Comparison of ENCODE assay signal across 10 cellular contexts in genomic region chr22:40009231-40009769, GRCh38. TPM values are rescaled to one million over a fixed set of nuclear protein-coding genes. Genes with fewer than 3 reads are reported as not detected.
DNase-seq lines count a peak whose midpoint lies in the region; ATAC-seq and TF ChIP-seq lines count a peak whose summit lies in the region.
"Had no signal": no experiment of that assay in that cellular context is flagged by ENCODE, and none has a peak within 500 bp of the region (broad histone marks: within the 10 kb centered on the region; RNA-seq: fewer than 3 reads in every experiment).

No MANE protein-coding gene starts in this region.

- H2AFZ ChIP-seq in H9 (ENCODE audit: low read length), result no peak overlapping the region

- DNase-seq in H9 (peak; percentile 81), NCI-H510A treated with DMSO at 0.1 percent for 48 hours (lab: John Stamatoyannopoulos, UW) (peak; percentile 44), breast epithelium (ENCODE audit: low spot score in 2 of 2) (no peak), natural killer cell (no peak), UCSD-AML1 (lab: John Stamatoyannopoulos, UW; ENCODE audit: unreplicated experiment) (no peak), cerebellar cortex (ENCODE audit: low spot score) (no peak)
- DNase-seq: activated CD8-positive, alpha-beta memory T cell treated with anti-CD3 and anti-CD28 coated beads, Interleukin-2, amount 10 ng/mL, durations not matched to agents 7 days and 5 days; OCI-M1 had no signal

- ATAC-seq in natural killer cell (peak; percentile 21 to 73 (median 66)), HG02970 (IDR thresholded peaks at IDR 0.05; ENCODE audit: low FRiP score, unreplicated experiment) (no peak), GM18502 (IDR thresholded peaks at IDR 0.05; ENCODE audit: poor library complexity, unreplicated experiment) (no peak)
- ATAC-seq: activated CD8-positive, alpha-beta memory T cell treated with anti-CD3 and anti-CD28 coated beads, Interleukin-2, amount 10 ng/mL, durations not matched to agents 7 days and 5 days had no signal

- no peak overlapping the region for H2BK5ac ChIP-seq in H9 (ENCODE audit: insufficient read length, low read length)

- H2BK20ac ChIP-seq in H9 (ENCODE audit: low read depth, low read length, poor library complexity, severe bottlenecking), result no peak overlapping the region

- H4K5ac ChIP-seq in H9 (ENCODE audit: insufficient read length, low read depth, low read length), result no peak overlapping the region

- H2BK12ac ChIP-seq in H9 (ENCODE audit: insufficient read length, low read depth, low read length), result no peak overlapping the region

- peaks cover 7% of the 10 kb centered on the region for H3K79me1 ChIP-seq in H9 (ENCODE audit: insufficient read depth, low read depth, low read length, poor library complexity, severe bottlenecking)

- peak overlapping the region; percentile 4 for H3K4me2 ChIP-seq in H9 (ENCODE audit: insufficient read depth, insufficient read length, low read length)

- H2AK5ac ChIP-seq in H9 (ENCODE audit: insufficient read length, low read length), result no peak overlapping the region

- no peak for TF ChIP-seq POLR2A in breast epithelium (IDR thresholded peaks at IDR 0.05)

- H3K27ac Mint-ChIP-seq in H9 (peak overlapping the region; percentile 25 to 90 (median 88); a peak in 5 of 7 replicates), natural killer cell (peak overlapping the region in 1 of 2 donors; percentile 19)
- H3K27ac Mint-ChIP-seq: activated CD8-positive, alpha-beta memory T cell treated with anti-CD3 and anti-CD28 coated beads, Interleukin-2, amount 10 ng/mL, durations not matched to agents 7 days and 5 days had no signal

- no peaks in the 10 kb centered on the region; a peak in 1 of 5 replicates for H3K9me3 Mint-ChIP-seq in H9
- no peaks in the 10 kb centered on the region for H3K9me3 Mint-ChIP-seq in natural killer cell

- no peak overlapping the region for H3K9ac ChIP-seq in H9 (ENCODE audit: extremely low read depth, insufficient read length, low read length)

- WGBS in H9 (ENCODE audit: extremely low coverage, insufficient read length, low lambda C conversion rate), result no CpG with 5 or more reads among the region's 12 CpGs

- peaks cover 0 to 6% (median 5%) of the 10 kb centered on the region in 3 experiments; a peak in 5 of 7 replicates for H3K36me3 Mint-ChIP-seq in H9 (ENCODE audit: insufficient read depth in 1 of 3, low read depth in 3 of 3)
- no peaks in the 10 kb centered on the region for H3K36me3 Mint-ChIP-seq in natural killer cell
- H3K36me3 Mint-ChIP-seq: activated CD8-positive, alpha-beta memory T cell treated with anti-CD3 and anti-CD28 coated beads, Interleukin-2, amount 10 ng/mL, durations not matched to agents 7 days and 5 days had no signal

- no peak overlapping the region for H3T11ph ChIP-seq in H9 (ENCODE audit: low read length)

- H3K4me3 Mint-ChIP-seq in H9 (peak overlapping the region; percentile 24 to 61; a peak in 4 of 5 replicates), natural killer cell (peak overlapping the region; percentile 65)
- H3K4me3 Mint-ChIP-seq: activated CD8-positive, alpha-beta memory T cell treated with anti-CD3 and anti-CD28 coated beads, Interleukin-2, amount 10 ng/mL, durations not matched to agents 7 days and 5 days had no signal

- no peak overlapping the region for H3K23ac ChIP-seq in H9 (ENCODE audit: insufficient read length, low read depth, low read length)

- H3K27me3 Mint-ChIP-seq in H9 (ENCODE audit: low read depth) (peaks cover 25% of the 10 kb centered on the region), natural killer cell (ENCODE audit: low read depth in 2 of 2) (peaks cover 42 to 54% of the 10 kb centered on the region in 2 donors)

- no peaks in the 10 kb centered on the region; the same call in 1 of the 2 replicates for H3K79me2 ChIP-seq in H9 (ENCODE audit: insufficient read depth, low read length)

- H4K8ac ChIP-seq in H9 (replicated peaks; ENCODE audit: insufficient read length, low read depth, low read length), result no peak overlapping the region

- H3K4me3 ChIP-seq in breast epithelium, result no peak overlapping the region

- H2BK15ac ChIP-seq in H9 (ENCODE audit: low read depth, low read length), result no peak overlapping the region

- H3K4me1 Mint-ChIP-seq in H9 (peaks cover 31 to 39% of the 10 kb centered on the region in 2 experiments), natural killer cell (peaks cover 19 to 29% of the 10 kb centered on the region in 2 donors)
- H3K4me1 Mint-ChIP-seq: activated CD8-positive, alpha-beta memory T cell treated with anti-CD3 and anti-CD28 coated beads, Interleukin-2, amount 10 ng/mL, durations not matched to agents 7 days and 5 days had no signal

- H3K27ac ChIP-seq in H9 (ENCODE audit: insufficient read length, low read depth, low read length), result no peak overlapping the region
- peak overlapping the region; percentile 46 to 69 for H3K27ac ChIP-seq in breast epithelium

- H3K4me1 ChIP-seq in H9 (ENCODE audit: insufficient read depth, low read length) (peaks cover 6% of the 10 kb centered on the region), breast epithelium (peaks cover 0 to 8% of the 10 kb centered on the region in 2 donors)

- TF ChIP-seq CTCF in H9 (conservative IDR thresholded peaks at IDR 0.05) (no peak), breast epithelium (IDR thresholded peaks at IDR 0.05) (no peak), natural killer cell (IDR thresholded peaks at IDR 0.05) (no peak)

- peaks cover 4% of the 10 kb centered on the region for H3K23me2 ChIP-seq in H9 (ENCODE audit: insufficient read length, low read depth, low read length, poor library complexity, severe bottlenecking)

- no peak overlapping the region for H3K14ac ChIP-seq in H9 (ENCODE audit: insufficient read depth, low read length)

- H2BK120ac ChIP-seq in H9 (ENCODE audit: low read depth, low read length, poor library complexity, severe bottlenecking), result no peak overlapping the region

- H3K27me3 ChIP-seq in H9 (ENCODE audit: insufficient read depth, low read length) (no peaks in the 10 kb centered on the region), breast epithelium (no peaks in the 10 kb centered on the region)

- H3K4ac ChIP-seq in H9 (ENCODE audit: low read depth, low read length), result no peak overlapping the region

- H4K91ac ChIP-seq in H9 (ENCODE audit: insufficient read length, low read depth, low read length), result no peak overlapping the region

- H3K36me3 ChIP-seq in breast epithelium, result no peaks in the 10 kb centered on the region

- no peak overlapping the region for H3K18ac ChIP-seq in H9 (ENCODE audit: insufficient read length, low read depth, low read length)

- peaks cover 5% of the 10 kb centered on the region for H4K20me1 ChIP-seq in H9 (ENCODE audit: control insufficient read depth, insufficient read depth, insufficient read length)

- H3K9me3 ChIP-seq in H9 (ENCODE audit: control insufficient read depth, low read depth, low read length) (no peaks in the 10 kb centered on the region), breast epithelium (no peaks in the 10 kb centered on the region)

- intact Hi-C loops in breast epithelium (cut with DNase I; ENCODE audit: low total_unique reads), result no loop called here
- intact Hi-C loops in natural killer cell (cut with micrococcal nuclease), result no loop called here

- H3K56ac ChIP-seq in H9 (ENCODE audit: insufficient read length, low read depth, low read length), result no peak overlapping the region

RNA-seq across cellular contexts. Expression of gene FAM83F, which starts 14.5 kb away (rescaled TPM):
- 17.4 and 19.6 TPM in 2 replicates for total RNA-seq in H9 (2021)
- 10 to 100 TPM in 1 of 3 donors, 1 to 10 TPM in 2; 4.5 to 15.5 (median 7.5) TPM for total RNA-seq in breast epithelium
- 1 to 10 TPM in 2 of 3 donors, not detected in 1; 1.0 to 7.5 TPM for total RNA-seq in natural killer cell
- total RNA-seq: activated CD8-positive, alpha-beta memory T cell treated with anti-CD3 and anti-CD28 coated beads, Interleukin-2, amount 10 ng/mL, durations not matched to agents 7 days and 5 days had no signal

RNA-seq across cellular contexts. Expression of gene TMA7B, which starts 49.1 kb away (rescaled TPM):
- not detected in 2 replicates for total RNA-seq in H9 (2021)
- under 1 TPM in 1 of 3 donors, not detected in 2; 0.16 TPM for total RNA-seq in breast epithelium
- 1 to 10 TPM; 2.6 to 8.7 (median 6.7) TPM for total RNA-seq in natural killer cell

Comparison
In these comparisons a context has a peak if more than half of its experiments do, and no peak if none do; other contexts are left out.
1. DNase-seq: peak in H9 (single experiment) and NCI-H510A treated with DMSO at 0.1 percent for 48 hours (single experiment); none in breast epithelium (0 of 2), natural killer cell (single experiment), UCSD-AML1 (single experiment) and cerebellar cortex (single experiment).
2. ATAC-seq: peak in natural killer cell (3 of 3); none in HG02970 (single experiment) and GM18502 (single experiment).